ENCODE assay signal across 18 cellular contexts in genomic region chrX:151871244-151871643, GRCh38. TPM values are rescaled to one million over a fixed set of nuclear protein-coding genes. Genes with fewer than 3 reads are reported as not detected.
DNase-seq lines count a peak whose midpoint lies in the region; ATAC-seq, FAIRE-seq and TF ChIP-seq lines count a peak whose summit lies in the region.
"Had no signal": no experiment of that assay in that cellular context is flagged by ENCODE, and none has a peak within 500 bp of the region (broad histone marks: within the 10 kb centered on the region; RNA-seq: fewer than 3 reads in every experiment).

No MANE protein-coding gene starts in this region.

- FAIRE-seq in HepG2 (lab: Jason Lieb, UNC), result no peak

- TF ChIP-seq EP300 in HepG2 (IDR thresholded peaks at IDR 0.05; ENCODE audit: low read depth in 2 of 2, low read length in 2 of 2), result no peak
- TF ChIP-seq EP300 in HepG2 (CRISPR knock-in tag; IDR thresholded peaks at IDR 0.05; ENCODE audit: borderline replicate concordance), result no peak

- POLR2A ChIA-PET in HepG2 (lab: Yijun Ruan, JAX), result no interaction called here

- 8% methylated on average over 3 of the region's 3 CpGs for WGBS in mammary epithelial cell (ENCODE audit: low coverage, missing lambda C conversion rate)
- WGBS in HepG2 (ENCODE audit: low lambda C conversion rate), result 0% methylated on average over 3 of the region's 3 CpGs

- intact Hi-C loops in mammary epithelial cell (cut with micrococcal nuclease) (loop anchor here (5.0 to 10.0 kb wide), 2 partner anchors 44 to 114 kb away; no protein-coding TSS in a partner anchor), HepG2 (cut with micrococcal nuclease; ENCODE audit: unreplicated experiment) (no loop called here), lower lobe of right lung (cut with DNase I) (no loop called here)

- no peak for TF ChIP-seq POLR2A in HepG2 (IDR thresholded peaks at IDR 0.05; ENCODE audit: insufficient read depth in 1 of 2, low read depth in 2 of 2, low read length in 2 of 2)

- no peaks in the 10 kb centered on the region for H3K36me3 ChIP-seq in mammary epithelial cell (ENCODE audit: insufficient read depth, low read length)
- no peaks in the 10 kb centered on the region for H3K36me3 ChIP-seq in HepG2 (replicated peaks in 1 of 2; ENCODE audit: control insufficient read depth in 1 of 2, insufficient read depth in 2 of 2, low read length in 2 of 2)
- no peaks in the 10 kb centered on the region for H3K36me3 ChIP-seq in lower lobe of right lung
- H3K36me3 ChIP-seq: tibial artery had no signal

- no peaks in the 10 kb centered on the region for H4K20me1 ChIP-seq in mammary epithelial cell (ENCODE audit: insufficient read depth, low read length)
- no peaks in the 10 kb centered on the region for H4K20me1 ChIP-seq in HepG2 (ENCODE audit: insufficient read depth, low read length)

- TF ChIP-seq CTCF in AG09309 (IDR thresholded peaks at IDR 0.05; ENCODE audit: control insufficient read depth, insufficient read depth, low read depth, low read length, missing control alignments) (no peak), mammary epithelial cell (conservative IDR thresholded peaks at IDR 0.05 in 1 of 2, IDR thresholded peaks at IDR 0.05 in 1 of 2; ENCODE audit: extremely low read depth in 1 of 2, insufficient read depth in 1 of 2, low read depth in 1 of 2, low read length in 2 of 2) (no peak), HepG2 (CRISPR knock-in tag; IDR thresholded peaks at IDR 0.05) (no peak), lower lobe of right lung (IDR thresholded peaks at IDR 0.05) (no peak)

- H3K27me3 ChIP-seq in mammary epithelial cell (ENCODE audit: insufficient read depth, low read length), result no peaks in the 10 kb centered on the region
- no peaks in the 10 kb centered on the region for H3K27me3 ChIP-seq in HepG2 (ENCODE audit: control insufficient read depth in 1 of 2, insufficient read depth in 2 of 2, low read length in 2 of 2)
- no peaks in the 10 kb centered on the region for H3K27me3 ChIP-seq in lower lobe of right lung (ENCODE audit: low read depth)
- H3K27me3 ChIP-seq: tibial artery had no signal

- ATAC-seq in HepG2 (no peak), lower lobe of right lung (no peak), HG03175 (IDR thresholded peaks at IDR 0.05; ENCODE audit: unreplicated experiment) (no peak)
- ATAC-seq: activated T-cell treated with anti-CD3 and anti-CD28 coated beads, Interleukin-2, amount 50 U/mL, for 4 hours had no signal

- H3K9me3 ChIP-seq in mammary epithelial cell (replicated peaks; ENCODE audit: insufficient read depth, low read length) (peaks cover 4% of the 10 kb centered on the region), HepG2 (ENCODE audit: low read length) (no peaks in the 10 kb centered on the region), lower lobe of right lung (no peaks in the 10 kb centered on the region)

- H3K79me2 ChIP-seq in mammary epithelial cell (ENCODE audit: insufficient read depth, low read length) (no peaks in the 10 kb centered on the region), HepG2 (ENCODE audit: insufficient read depth, low read length) (no peaks in the 10 kb centered on the region)

- in situ Hi-C loops in mammary epithelial cell (cut with MboI; ENCODE audit: low sequenced_read_pairs in 2 of 2) (no loop called here), HepG2 (cut with HindIII; ENCODE audit: extremely low pct_ligation_motif_present, low pct_unique_long_range_greater_than_20kb) (no loop called here)

- dilution Hi-C loops in mammary epithelial cell (cut with HindIII; ENCODE audit: low sequenced_read_pairs), result no loop called here

- peaks cover 22% of the 10 kb centered on the region for H3K4me1 ChIP-seq in mammary epithelial cell (ENCODE audit: insufficient read depth, low read length)
- no peaks in the 10 kb centered on the region for H3K4me1 ChIP-seq in HepG2 (ENCODE audit: insufficient read depth, low read length)
- H3K4me1 ChIP-seq in lower lobe of right lung, result no peaks in the 10 kb centered on the region
- H3K4me1 ChIP-seq: tibial artery had no signal

- H3K9ac ChIP-seq in mammary epithelial cell (ENCODE audit: insufficient read depth, low read length) (peak overlapping the region; percentile 15), HepG2 (ENCODE audit: insufficient read depth, low read depth, low read length) (no peak overlapping the region)

- TF ChIP-seq RAD21 in HepG2 (CRISPR knock-in tag; IDR thresholded peaks at IDR 0.05), result no peak

- H3K4me3 ChIP-seq in AG09309 (ENCODE audit: control insufficient read depth, low read depth, low read length), result no peak overlapping the region
- no peak overlapping the region for H3K4me3 ChIP-seq in mammary epithelial cell (replicated peaks in 1 of 3; ENCODE audit: insufficient read depth in 1 of 3, low read depth in 2 of 3, low read length in 3 of 3)
- no peak overlapping the region for H3K4me3 ChIP-seq in HepG2 (replicated peaks in 1 of 3; ENCODE audit: insufficient read depth in 1 of 3, low read depth in 2 of 3, low read length in 3 of 3)
- no peak overlapping the region for H3K4me3 ChIP-seq in lower lobe of right lung
- H3K4me3 ChIP-seq: tibial artery had no signal

- H3K4me2 ChIP-seq in mammary epithelial cell (ENCODE audit: insufficient read depth, low read depth, low read length), result peak overlapping the region; percentile 62
- no peak overlapping the region for H3K4me2 ChIP-seq in HepG2 (ENCODE audit: low read depth, low read length)

- DNase-seq in AG09309 (ENCODE audit: low read depth), result peak; percentile 88
- DNase-seq in LHCN-M2 (ENCODE audit: low read depth), result peak; percentile 79
- peak; percentile 83 for DNase-seq in mammary epithelial cell
- DNase-seq in HepG2 (ENCODE audit: low spot score), result peak; percentile 0
- no peak for DNase-seq in putamen (ENCODE audit: low spot score)
- DNase-seq in ecto neural progenitor cell (ENCODE audit: low spot score), result no peak
- DNase-seq in lower lobe of right lung, result no peak
- DNase-seq: activated T-cell treated with anti-CD3 and anti-CD28 coated beads, Interleukin-2, amount 50 U/mL, for 4 hours; CD4-positive, alpha-beta T cell; H7; Karpas-422; midbrain; NCI-H2227 treated with DMSO at 0.1 percent for 48 hours; right cardiac atrium had no signal

- CTCF ChIA-PET in mammary epithelial cell (lab: Charles Lee; ENCODE audit: low non-redundant PET) (no interaction called here), HepG2 (lab: Yijun Ruan, JAX; ENCODE audit: low intra/inter-chr PET ratio, low total read pairs) (no interaction called here)

- H2AFZ ChIP-seq in mammary epithelial cell (ENCODE audit: low read depth, low read length) (no peak overlapping the region), HepG2 (ENCODE audit: low read length) (no peak overlapping the region)

- BruUV-seq in mammary epithelial cell (replicated peaks; lab: Mats Ljungman, UMichigan) (no TSS peak), HepG2 (replicated peaks; lab: Mats Ljungman, UMichigan) (no TSS peak)

- H3K27ac ChIP-seq in mammary epithelial cell (ENCODE audit: insufficient read depth, low read depth, low read length), result peak overlapping the region; percentile 78
- H3K27ac ChIP-seq in HepG2 (ENCODE audit: extremely low read length, insufficient read depth, low read length), result no peak overlapping the region
- no peak overlapping the region for H3K27ac ChIP-seq in lower lobe of right lung
- H3K27ac ChIP-seq: tibial artery, VCaP had no signal

TF ChIP-seq in HepG2, 621 proteins besides CTCF, POLR2A, EP300 and RAD21 (continues in another document):
- TF ChIP-seq PAF1 (CRISPR knock-in tag; IDR thresholded peaks at IDR 0.05) (no peak), HOXA9 (CRISPR knock-in tag; IDR thresholded peaks at IDR 0.05; ENCODE audit: borderline replicate concordance) (no peak), HES4 (CRISPR knock-in tag; IDR thresholded peaks at IDR 0.05; ENCODE audit: borderline replicate concordance) (no peak), ATRX (CRISPR knock-in tag; IDR thresholded peaks at IDR 0.05; ENCODE audit: borderline replicate concordance) (no peak), CENPBD1 (CRISPR knock-in tag; IDR thresholded peaks at IDR 0.05; ENCODE audit: borderline replicate concordance, low read depth) (no peak), ZNF747 (CRISPR knock-in tag; IDR thresholded peaks at IDR 0.05; ENCODE audit: borderline replicate concordance) (no peak), ATF7 (IDR thresholded peaks at IDR 0.05) (no peak), ATF7 (CRISPR knock-in tag; IDR thresholded peaks at IDR 0.05) (no peak), GATA4 (IDR thresholded peaks at IDR 0.05; ENCODE audit: borderline replicate concordance, low read depth) (no peak), GABPB1 (CRISPR knock-in tag; IDR thresholded peaks at IDR 0.05) (no peak), ZNF816 (CRISPR knock-in tag; IDR thresholded peaks at IDR 0.05; ENCODE audit: borderline replicate concordance) (no peak)

RNA-seq across cellular contexts. Expression of gene MAGEA4, which starts 41.4 kb away (rescaled TPM):
- total RNA-seq in LHCN-M2 (2014; rRNA removed) (not detected in 2 replicates), mammary epithelial cell (not detected), HepG2 (2016; rRNA removed; fragmentation: Illumina TruSeq; extraction: Trizol) (not detected in 2 replicates), lower lobe of right lung (not detected)
- not detected for polyA plus RNA-seq in LHCN-M2 (2012)
- polyA plus RNA-seq in mammary epithelial cell (not detected), HepG2 (2011; rRNA removed) (not detected in 2 replicates)
- polyA minus RNA-seq in mammary epithelial cell, result not detected
- total RNA-seq in HepG2 (2016; cell fraction: cytosol; rRNA removed; fragmentation: Illumina TruSeq; extraction: Trizol; ENCODE audit: low read depth), result not detected in 2 replicates
- not detected in 2 replicates for total RNA-seq in HepG2 (2016; cell fraction: insoluble cytoplasmic fraction; rRNA removed; fragmentation: Illumina TruSeq; extraction: Trizol)
- total RNA-seq in HepG2 (2016; cell fraction: membrane; rRNA removed; fragmentation: Illumina TruSeq; extraction: Trizol), result not detected in 2 replicates
- total RNA-seq in HepG2 (2016; cell fraction: nucleus; rRNA removed; fragmentation: Illumina TruSeq; extraction: Trizol), result not detected in 2 replicates
- polyA plus RNA-seq in HepG2 (2011; cell fraction: cytosol; rRNA removed), result not detected in 2 replicates
- not detected in 2 replicates for polyA plus RNA-seq in HepG2 (2011; cell fraction: nucleus; rRNA removed)
- polyA plus RNA-seq in HepG2 (2012), result not detected in 2 replicates
- polyA plus RNA-seq in HepG2 (2016; cell fraction: cytosol; fragmentation: Illumina TruSeq; extraction: Trizol; ENCODE audit: low read depth), result not detected in 2 replicates
- polyA plus RNA-seq in HepG2 (2016; cell fraction: insoluble cytoplasmic fraction; fragmentation: Illumina TruSeq; extraction: Trizol; ENCODE audit: low read depth), result not detected in 2 replicates
- not detected in 2 replicates for polyA plus RNA-seq in HepG2 (2016; cell fraction: membrane; fragmentation: Illumina TruSeq; extraction: Trizol; ENCODE audit: low read depth)
- not detected in 2 replicates for polyA plus RNA-seq in HepG2 (2016; cell fraction: nucleus; fragmentation: Illumina TruSeq; extraction: Trizol; ENCODE audit: insufficient read depth, low read depth)
- polyA minus RNA-seq in HepG2 (2011; rRNA and poly(A)+ RNA removed; ENCODE audit: low replicate concordance), result not detected in 2 replicates
- polyA minus RNA-seq in HepG2 (2011; cell fraction: cytosol; rRNA and poly(A)+ RNA removed), result not detected in 2 replicates
- polyA minus RNA-seq in HepG2 (2011; cell fraction: nucleus; rRNA and poly(A)+ RNA removed), result not detected in 2 replicates
- total RNA-seq: activated T-cell treated with anti-CD3 and anti-CD28 coated beads, Interleukin-2, amount 50 U/mL, for 4 hours; CD4-positive, alpha-beta T cell; chondrocyte; right cardiac atrium had no signal
- polyA plus RNA-seq: right cardiac atrium had no signal

Comparison
In these comparisons a context has a peak if more than half of its experiments do, and no peak if none do; other contexts are left out.
1. DNase-seq: peak in AG09309 (single experiment), LHCN-M2 (single experiment), mammary epithelial cell (single experiment) and HepG2 (single experiment); none in putamen (single experiment), ecto neural progenitor cell (single experiment) and lower lobe of right lung (single experiment).